ENCODE assay signal across 11 cellular contexts in genomic region chr1:186213225-186213607, GRCh38.
"Had no signal": no experiment of that assay in that cellular context is flagged by ENCODE, and none has a peak within 500 bp of the region (broad histone marks: within the 10 kb centered on the region; RNA-seq: fewer than 3 reads in every experiment).

No MANE protein-coding gene starts in this region.

- DNase-seq: activated CD8-positive, alpha-beta memory T cell treated with anti-CD3 and anti-CD28 coated beads for 24 hours; activated CD8-positive, alpha-beta memory T cell treated with anti-CD3 and anti-CD28 coated beads, Interleukin-2, amount 50 U/mL, for 4 hours; activated T-cell treated with anti-CD3 and anti-CD28 coated beads, Interleukin-2, amount 50 U/mL, for 4 hours; cortex of kidney; lower lobe of right lung; stimulated activated CD4-positive, alpha-beta T cell treated with anti-CD3 and anti-CD28 coated beads, Interleukin-2, amount 100 ng/mL, for 48 hours; stimulated activated CD8-positive, alpha-beta memory T cell treated with anti-CD3 and anti-CD28 coated beads, Interleukin-4, amount 100 ng/mL, for 48 hours; stimulated activated naive B cell treated with anti-CD40 and anti-IgM and Interleukin-4, amounts not matched to agents 10 μg/mL and 1 μg/mL and 100 μg/mL, for 72 hours had no signal

- H3K9me3 ChIP-seq: lower lobe of right lung, testis, uterus had no signal

- H3K4me3 ChIP-seq: heart left ventricle, lower lobe of right lung, testis, uterus had no signal

- H3K4me1 ChIP-seq: lower lobe of right lung, testis, uterus had no signal

- H3K36me3 ChIP-seq: heart left ventricle, lower lobe of right lung, uterus had no signal

- H3K27ac ChIP-seq: heart left ventricle, lower lobe of right lung, testis, uterus had no signal

- H3K27me3 ChIP-seq: heart left ventricle, testis, uterus had no signal

- ATAC-seq: activated T-cell treated with anti-CD3 and anti-CD28 coated beads, Interleukin-2, amount 50 U/mL, for 4 hours had no signal
